ENCODE assay signal across 11 cellular contexts in the genomic region with DNA sequence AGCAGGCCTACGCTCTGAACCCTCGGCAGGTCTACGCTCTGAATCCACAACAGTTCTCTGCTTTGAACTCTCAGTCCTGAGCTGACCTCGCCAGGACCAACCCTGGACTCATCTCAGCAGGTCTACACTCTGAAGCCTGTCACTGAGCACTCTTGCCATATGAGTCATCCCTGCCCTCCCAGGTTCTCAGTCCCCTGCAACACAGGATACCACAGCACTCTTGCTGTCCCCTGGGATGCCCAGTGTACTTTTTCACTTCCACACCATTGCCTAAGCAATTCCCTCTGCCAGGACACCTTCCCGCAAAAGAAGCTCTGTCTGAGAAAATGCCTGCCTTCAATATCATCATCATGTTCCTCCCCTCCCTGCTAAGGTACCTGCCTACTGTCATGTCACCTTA. TPM values are rescaled to one million over a fixed set of nuclear protein-coding genes. Genes with fewer than 3 reads are reported as not detected.
A peak's percentile ranks its signal among the peaks of the same experiment; 100 is the strongest.
DNase-seq lines count a peak whose midpoint lies in the region; ATAC-seq, FAIRE-seq and TF ChIP-seq lines count a peak whose summit lies in the region.
"Had no signal": no experiment of that assay in that cellular context is flagged by ENCODE, and none has a peak within 500 bp of the region (broad histone marks: within the 10 kb centered on the region; RNA-seq: fewer than 3 reads in every experiment).

No MANE protein-coding gene starts in this region.

- no peak overlapping the region for H3K4me3 ChIP-seq in breast epithelium
- H3K4me3 ChIP-seq: gastrocnemius medialis had no signal

- no peak overlapping the region for H3K27ac Mint-ChIP-seq in MCF 10A (ENCODE audit: low read depth, unreplicated experiment)
- peak overlapping the region; percentile 5 for H3K27ac Mint-ChIP-seq in activated T-helper 2 cell treated with anti-CD3 and anti-CD28 coated beads, Interferon-gamma antibody, Interleukin-2, Interleukin-4, amounts not matched to agents 10 μg/mL and 5 μg/mL and 100 μg/mL, durations not matched to agents 14 hours and 24 hours and 36 hours
- peak overlapping the region; percentile 78 for H3K27ac Mint-ChIP-seq in stimulated activated effector memory CD8-positive, alpha-beta T cell treated with anti-CD3 and anti-CD28 coated beads, Interleukin-12 subunit alpha, Interleukin-12 subunit beta, amount 100 ng/mL, for 72 hours

- no peaks in the 10 kb centered on the region for H3K27me3 ChIP-seq in breast epithelium
- H3K27me3 ChIP-seq: BE2C, gastrocnemius medialis had no signal

- FAIRE-seq in GM12892 (lab: Jason Lieb, UNC): no peak

- no peaks in the 10 kb centered on the region for H3K27me3 Mint-ChIP-seq in MCF 10A (ENCODE audit: insufficient read depth, unreplicated experiment)
- H3K27me3 Mint-ChIP-seq in activated T-helper 2 cell treated with anti-CD3 and anti-CD28 coated beads, Interferon-gamma antibody, Interleukin-2, Interleukin-4, amounts not matched to agents 10 μg/mL and 5 μg/mL and 100 μg/mL, durations not matched to agents 14 hours and 24 hours and 36 hours (ENCODE audit: low read depth): no peaks in the 10 kb centered on the region
- H3K27me3 Mint-ChIP-seq: activated naive CD4-positive, alpha-beta T cell treated with anti-CD3 and anti-CD28 coated beads, Interleukin-2, amount 50 U/mL, for 24 hours had no signal

- peaks cover 4% of the 10 kb centered on the region for H3K36me3 Mint-ChIP-seq in MCF 10A (ENCODE audit: insufficient read depth, unreplicated experiment)
- H3K36me3 Mint-ChIP-seq in activated T-helper 2 cell treated with anti-CD3 and anti-CD28 coated beads, Interferon-gamma antibody, Interleukin-2, Interleukin-4, amounts not matched to agents 10 μg/mL and 5 μg/mL and 100 μg/mL, durations not matched to agents 14 hours and 24 hours and 36 hours (ENCODE audit: low read depth): peaks cover 55% of the 10 kb centered on the region
- peaks cover 55% of the 10 kb centered on the region for H3K36me3 Mint-ChIP-seq in stimulated activated effector memory CD8-positive, alpha-beta T cell treated with anti-CD3 and anti-CD28 coated beads, Interleukin-12 subunit alpha, Interleukin-12 subunit beta, amount 100 ng/mL, for 72 hours

- ATAC-seq in HG02973 (IDR thresholded peaks at IDR 0.05; ENCODE audit: unreplicated experiment): peak; percentile 68
- peak; percentile 50 for ATAC-seq in stimulated activated effector memory CD8-positive, alpha-beta T cell treated with anti-CD3 and anti-CD28 coated beads, Interleukin-12 subunit alpha, Interleukin-12 subunit beta, amount 100 ng/mL, for 72 hours
- ATAC-seq in activated CD4-positive, CD25-positive, alpha-beta regulatory T cell treated with anti-CD3 and anti-CD28 coated beads, Interleukin-2, amount 50 U/mL, for 24 hours: no peak

- BruUV-seq in MCF 10A (replicated peaks; lab: Mats Ljungman, UMichigan): no TSS peak

- DNase-seq in MCF 10A (ENCODE audit: unreplicated experiment) (peak; percentile 33), breast epithelium (ENCODE audit: low spot score in 2 of 2) (no peak), GM12892 (ENCODE audit: insufficient read length) (no peak), dermis blood vessel endothelial cell (no peak)
- no peak for DNase-seq in activated T-helper 2 cell treated with anti-CD3 and anti-CD28 coated beads, Interferon-gamma antibody, Interleukin-2, Interleukin-4, amounts not matched to agents 10 μg/mL and 5 μg/mL and 100 μg/mL, durations not matched to agents 14 hours and 24 hours and 36 hours (ENCODE audit: low spot score)
- no peak for DNase-seq in stimulated activated effector memory CD8-positive, alpha-beta T cell treated with anti-CD3 and anti-CD28 coated beads, Interleukin-12 subunit alpha, Interleukin-12 subunit beta, amount 100 ng/mL, for 72 hours (ENCODE audit: low spot score in 2 of 2)
- DNase-seq: BE2C, gastrocnemius medialis had no signal

- TF ChIP-seq CTCF in MCF 10A (IDR thresholded peaks at IDR 0.05; ENCODE audit: unreplicated experiment): no peak
- TF ChIP-seq CTCF in breast epithelium (IDR thresholded peaks at IDR 0.05): no peak

- H3K9me3 ChIP-seq in breast epithelium: no peaks in the 10 kb centered on the region
- H3K9me3 ChIP-seq: BE2C, gastrocnemius medialis had no signal

- H3K4me1 ChIP-seq in breast epithelium: no peaks in the 10 kb centered on the region
- H3K4me1 ChIP-seq: BE2C, gastrocnemius medialis had no signal

- POLR2A ChIA-PET in MCF 10A (lab: Yijun Ruan, JAX): no interaction called here

- H3K4me3 Mint-ChIP-seq in MCF 10A (ENCODE audit: unreplicated experiment): no peak overlapping the region
- H3K4me3 Mint-ChIP-seq in activated T-helper 2 cell treated with anti-CD3 and anti-CD28 coated beads, Interferon-gamma antibody, Interleukin-2, Interleukin-4, amounts not matched to agents 10 μg/mL and 5 μg/mL and 100 μg/mL, durations not matched to agents 14 hours and 24 hours and 36 hours (ENCODE audit: low read depth): no peak overlapping the region
- no peak overlapping the region for H3K4me3 Mint-ChIP-seq in stimulated activated effector memory CD8-positive, alpha-beta T cell treated with anti-CD3 and anti-CD28 coated beads, Interleukin-12 subunit alpha, Interleukin-12 subunit beta, amount 100 ng/mL, for 72 hours
- H3K4me3 Mint-ChIP-seq: activated naive CD4-positive, alpha-beta T cell treated with anti-CD3 and anti-CD28 coated beads, Interleukin-2, amount 50 U/mL, for 24 hours had no signal

- TF ChIP-seq POLR2A in breast epithelium (IDR thresholded peaks at IDR 0.05) (no peak), GM12892 (IDR thresholded peaks at IDR 0.05; ENCODE audit: low read depth, low read length) (no peak)

- no peaks in the 10 kb centered on the region for H3K4me1 Mint-ChIP-seq in MCF 10A (ENCODE audit: insufficient read depth, unreplicated experiment)
- peaks cover 3% of the 10 kb centered on the region for H3K4me1 Mint-ChIP-seq in activated T-helper 2 cell treated with anti-CD3 and anti-CD28 coated beads, Interferon-gamma antibody, Interleukin-2, Interleukin-4, amounts not matched to agents 10 μg/mL and 5 μg/mL and 100 μg/mL, durations not matched to agents 14 hours and 24 hours and 36 hours (ENCODE audit: low read depth)
- H3K4me1 Mint-ChIP-seq in stimulated activated effector memory CD8-positive, alpha-beta T cell treated with anti-CD3 and anti-CD28 coated beads, Interleukin-12 subunit alpha, Interleukin-12 subunit beta, amount 100 ng/mL, for 72 hours: peaks cover 24% of the 10 kb centered on the region

- intact Hi-C loops in MCF 10A (cut with micrococcal nuclease): no loop called here
- intact Hi-C loops in breast epithelium (cut with DNase I; ENCODE audit: low total_unique reads): no loop called here
- intact Hi-C loops in activated T-helper 2 cell treated with anti-CD3 and anti-CD28 coated beads, Interferon-gamma antibody, Interleukin-2, Interleukin-4, amounts not matched to agents 10 μg/mL and 5 μg/mL and 100 μg/mL, durations not matched to agents 14 hours and 24 hours and 36 hours (cut with micrococcal nuclease): no loop called here

- H3K27ac ChIP-seq in breast epithelium: no peak overlapping the region
- H3K27ac ChIP-seq: gastrocnemius medialis had no signal

- CTCF ChIA-PET in MCF 10A (lab: Yijun Ruan, JAX): interaction anchor here (0.6 kb wide), 1 partner anchor 83 kb away, joined by 3 read pairs; no protein-coding TSS in a partner anchor

- no peaks in the 10 kb centered on the region for H3K36me3 ChIP-seq in breast epithelium
- H3K36me3 ChIP-seq: BE2C, gastrocnemius medialis had no signal

- H3K9me3 Mint-ChIP-seq in MCF 10A (ENCODE audit: unreplicated experiment): no peaks in the 10 kb centered on the region
- no peaks in the 10 kb centered on the region for H3K9me3 Mint-ChIP-seq in activated T-helper 2 cell treated with anti-CD3 and anti-CD28 coated beads, Interferon-gamma antibody, Interleukin-2, Interleukin-4, amounts not matched to agents 10 μg/mL and 5 μg/mL and 100 μg/mL, durations not matched to agents 14 hours and 24 hours and 36 hours
- H3K9me3 Mint-ChIP-seq in stimulated activated effector memory CD8-positive, alpha-beta T cell treated with anti-CD3 and anti-CD28 coated beads, Interleukin-12 subunit alpha, Interleukin-12 subunit beta, amount 100 ng/mL, for 72 hours: no peaks in the 10 kb centered on the region
- H3K9me3 Mint-ChIP-seq: activated naive CD4-positive, alpha-beta T cell treated with anti-CD3 and anti-CD28 coated beads, Interleukin-2, amount 50 U/mL, for 24 hours had no signal

RNA-seq across cellular contexts. Expression of gene NUP210, which starts 42.0 kb away (rescaled TPM):
- total RNA-seq in MCF 10A (2022) (6.9 and 8.4 TPM in 2 replicates), breast epithelium (10 to 100 TPM in 2 of 3 donors, 1 to 10 TPM in 1; 2.2 to 15.2 (median 14.7) TPM), dermis blood vessel endothelial cell (2.6 and 9.0 TPM in 2 replicates)
- total RNA-seq in activated T-helper 2 cell treated with anti-CD3 and anti-CD28 coated beads, Interferon-gamma antibody, Interleukin-2, Interleukin-4, amounts not matched to agents 10 μg/mL and 5 μg/mL and 100 μg/mL, durations not matched to agents 14 hours and 24 hours and 36 hours: 143 and 148 TPM in 2 replicates
- 48.3 TPM for polyA plus RNA-seq in GM12892 (2012; ENCODE audit: missing spikeins)

Comparison
In these comparisons a context has a peak if more than half of its experiments do, and no peak if none do; other contexts are left out.
1. ATAC-seq: peak in HG02973 (single experiment) and stimulated activated effector memory CD8-positive, alpha-beta T cell treated with anti-CD3 and anti-CD28 coated beads, Interleukin-12 subunit alpha, Interleukin-12 subunit beta, amount 100 ng/mL, for 72 hours (single experiment); none in activated CD4-positive, CD25-positive, alpha-beta regulatory T cell treated with anti-CD3 and anti-CD28 coated beads, Interleukin-2, amount 50 U/mL, for 24 hours (0 of 2).